12 cellular contexts compared by ENCODE assay signal in genomic region chr16:56137269-56137668, GRCh38.
"Had no signal": no experiment of that assay in that cellular context is flagged by ENCODE, and none has a peak within 500 bp of the region (broad histone marks: within the 10 kb centered on the region; RNA-seq: fewer than 3 reads in every experiment).

No MANE protein-coding gene starts in this region.

- ATAC-seq: gastroesophageal sphincter, right cardiac atrium had no signal

- H3K27ac Mint-ChIP-seq: activated naive CD4-positive, alpha-beta T cell treated with anti-CD3 and anti-CD28 coated beads, Interleukin-2, amount 10 ng/mL, durations not matched to agents 7 days and 5 days; activated T-helper 2 cell treated with anti-CD3 and anti-CD28 coated beads, Interferon-gamma antibody, Interleukin-2, Interleukin-4, amounts not matched to agents 10 μg/mL and 5 μg/mL and 100 μg/mL, durations not matched to agents 14 hours and 24 hours and 36 hours; mesothelial cell of epicardium had no signal

- H3K4me1 Mint-ChIP-seq: activated naive CD4-positive, alpha-beta T cell treated with anti-CD3 and anti-CD28 coated beads, Interleukin-2, amount 10 ng/mL, durations not matched to agents 7 days and 5 days; mesothelial cell of epicardium; naive B cell had no signal

- DNase-seq: activated naive CD4-positive, alpha-beta T cell treated with anti-CD3 and anti-CD28 coated beads, Interleukin-2, amount 10 ng/mL, durations not matched to agents 7 days and 5 days; activated T-cell treated with anti-CD3 and anti-CD28 coated beads for 4 hours; central memory CD4-positive, alpha-beta T cell; effector memory CD4-positive, alpha-beta T cell; naive B cell; right cardiac atrium; small intestine; tibial artery; uterus had no signal

- H3K4me3 Mint-ChIP-seq: activated naive CD4-positive, alpha-beta T cell treated with anti-CD3 and anti-CD28 coated beads, Interleukin-2, amount 10 ng/mL, durations not matched to agents 7 days and 5 days; mesothelial cell of epicardium had no signal

- H3K9me3 Mint-ChIP-seq: activated naive CD4-positive, alpha-beta T cell treated with anti-CD3 and anti-CD28 coated beads, Interleukin-2, amount 10 ng/mL, durations not matched to agents 7 days and 5 days; activated T-helper 2 cell treated with anti-CD3 and anti-CD28 coated beads, Interferon-gamma antibody, Interleukin-2, Interleukin-4, amounts not matched to agents 10 μg/mL and 5 μg/mL and 100 μg/mL, durations not matched to agents 14 hours and 24 hours and 36 hours had no signal

- H3K36me3 Mint-ChIP-seq: activated naive CD4-positive, alpha-beta T cell treated with anti-CD3 and anti-CD28 coated beads, Interleukin-2, amount 10 ng/mL, durations not matched to agents 7 days and 5 days; mesothelial cell of epicardium; naive B cell had no signal

- FAIRE-seq: small intestine had no signal
